11 cellular contexts compared by ENCODE assay signal in the genomic region with DNA sequence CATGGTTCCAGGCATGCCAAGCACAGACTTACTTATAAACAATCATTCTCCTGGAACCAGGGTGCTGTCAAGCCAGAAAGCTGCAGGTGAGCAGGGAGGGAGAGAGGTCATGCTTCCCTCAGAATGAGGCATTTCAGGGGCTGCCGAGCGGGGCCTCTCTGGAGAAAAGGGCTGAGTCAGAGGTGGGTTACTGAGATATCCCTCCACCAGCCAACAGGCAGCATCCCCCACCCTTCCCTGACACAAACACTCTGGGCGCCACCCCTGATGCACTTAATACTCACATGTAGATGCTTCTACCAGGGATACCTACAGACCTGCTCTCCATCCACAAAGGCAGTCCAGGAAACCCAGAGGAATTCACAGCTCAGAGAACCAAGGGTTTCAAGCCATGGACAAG. TPM values are rescaled to one million over a fixed set of nuclear protein-coding genes. Genes with fewer than 3 reads are reported as not detected.
DNase-seq lines count a peak whose midpoint lies in the region; ATAC-seq, FAIRE-seq and TF ChIP-seq lines count a peak whose summit lies in the region.
"Had no signal": no experiment of that assay in that cellular context is flagged by ENCODE, and none has a peak within 500 bp of the region (broad histone marks: within the 10 kb centered on the region; RNA-seq: fewer than 3 reads in every experiment).

No MANE protein-coding gene starts in this region.

- H3K27me3 Mint-ChIP-seq in IgD-negative memory B cell (no peaks in the 10 kb centered on the region), brain (no peaks in the 10 kb centered on the region)

- peak overlapping the region; percentile 3 for H3K9ac ChIP-seq in mucosa of stomach (ENCODE audit: low read length)

- H3K27me3 ChIP-seq in mucosa of stomach (ENCODE audit: control insufficient read depth, insufficient read depth, low read length): no peaks in the 10 kb centered on the region

- H3K36me3 ChIP-seq in mucosa of stomach (ENCODE audit: control insufficient read depth, insufficient read depth, low read length): no peaks in the 10 kb centered on the region

- 100% methylated on average over 2 of the region's 3 CpGs for WGBS in A549 (ENCODE audit: missing lambda C conversion rate)

- H3K9me3 ChIP-seq in A549 (no peaks in the 10 kb centered on the region), mucosa of stomach (ENCODE audit: control insufficient read depth, low read length) (no peaks in the 10 kb centered on the region)

- H3K27ac Mint-ChIP-seq in IgD-negative memory B cell (peak overlapping the region; percentile 53 to 94 (median 88)), brain (peak overlapping the region; percentile 14 to 99 (median 96))

- no peaks in the 10 kb centered on the region for H3K9me3 Mint-ChIP-seq in IgD-negative memory B cell
- no peaks in the 10 kb centered on the region for H3K9me3 Mint-ChIP-seq in brain

- DNase-seq in A549 (ENCODE audit: low read depth in 1 of 2, low spot score in 1 of 2) (no peak), NCI-H510A (lab: John Stamatoyannopoulos, UW) (no peak)
- no peak for DNase-seq in stimulated activated CD4-positive, alpha-beta T cell treated with anti-CD3 and anti-CD28 coated beads, Interleukin-4, amount 100 ng/mL, for 24 hours
- DNase-seq: DMS 273 treated with DMSO at 0.1 percent for 48 hours; NCI-H1092; stimulated activated CD4-positive, alpha-beta T cell treated with anti-CD3 and anti-CD28 coated beads, Interleukin-4, amount 100 ng/mL, for 1 hour had no signal

- ATAC-seq in A549 (no peak), GM19397 (IDR thresholded peaks at IDR 0.05; ENCODE audit: unreplicated experiment) (no peak), HG02870 (IDR thresholded peaks at IDR 0.05; ENCODE audit: unreplicated experiment) (no peak)

- H3K36me3 Mint-ChIP-seq in IgD-negative memory B cell: no peaks in the 10 kb centered on the region
- H3K36me3 Mint-ChIP-seq in brain: peaks cover 2% of the 10 kb centered on the region

- TF ChIP-seq RAD21 in A549 (conservative IDR thresholded peaks at IDR 0.05 in 1 of 2, IDR thresholded peaks at IDR 0.05 in 1 of 2): no peak

- TF ChIP-seq CTCF in A549 (IDR thresholded peaks at IDR 0.05) (no peak), brain (conservative IDR thresholded peaks at IDR 0.05) (no peak)

- TF ChIP-seq POLR2A in A549 (IDR thresholded peaks at IDR 0.05; ENCODE audit: low read length): no peak

- peak overlapping the region; percentile 82 to 97 for H3K27ac ChIP-seq in A549

- POLR2A ChIA-PET in A549 (lab: Yijun Ruan, JAX): interaction anchor here (0.8 kb wide), 1 partner anchor 25 kb away, joined by 7 read pairs; a partner anchor contains a TSS

- H3K4me1 ChIP-seq in A549 (peaks cover 55% of the 10 kb centered on the region), mucosa of stomach (ENCODE audit: control insufficient read depth, insufficient read depth, low read length) (peaks cover 31% of the 10 kb centered on the region)

- H3K4me3 ChIP-seq in A549: no peak overlapping the region
- H3K4me3 ChIP-seq in mucosa of stomach (ENCODE audit: low read length): no peak overlapping the region

- TF ChIP-seq EP300 in A549 (IDR thresholded peaks at IDR 0.05): no peak

- H3K4me2 ChIP-seq in A549: peak overlapping the region; percentile 76

- H3K4me3 Mint-ChIP-seq in IgD-negative memory B cell (peak overlapping the region in 2 of 4 donors; percentile 34 to 58), brain (peak overlapping the region in 1 of 5 experiments; percentile 61)

- peaks cover 31 to 59% (median 53%) of the 10 kb centered on the region in 3 donors for H3K4me1 Mint-ChIP-seq in IgD-negative memory B cell
- H3K4me1 Mint-ChIP-seq in brain: peaks cover 80% of the 10 kb centered on the region

- CTCF ChIA-PET in A549 (lab: Yijun Ruan, JAX): interaction anchor here (0.9 to 1.0 kb wide), 2 partner anchors 49 to 223 kb away, joined by 3 to 6 read pairs; a partner anchor contains a TSS

- FAIRE-seq in A549 (lab: Jason Lieb, UNC): no peak

TF ChIP-seq in A549, 52 proteins besides CTCF, POLR2A, EP300 and RAD21:
- TF ChIP-seq, protein P1, sequence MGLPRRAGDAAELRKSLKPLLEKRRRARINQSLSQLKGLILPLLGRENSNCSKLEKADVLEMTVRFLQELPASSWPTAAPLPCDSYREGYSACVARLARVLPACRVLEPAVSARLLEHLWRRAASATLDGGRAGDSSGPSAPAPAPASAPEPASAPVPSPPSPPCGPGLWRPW (IDR thresholded peaks at IDR 0.05): no peak
- no peak for TF ChIP-seq FOSB (CRISPR knock-in tag; IDR thresholded peaks at IDR 0.05)
- TF ChIP-seq, protein P2, sequence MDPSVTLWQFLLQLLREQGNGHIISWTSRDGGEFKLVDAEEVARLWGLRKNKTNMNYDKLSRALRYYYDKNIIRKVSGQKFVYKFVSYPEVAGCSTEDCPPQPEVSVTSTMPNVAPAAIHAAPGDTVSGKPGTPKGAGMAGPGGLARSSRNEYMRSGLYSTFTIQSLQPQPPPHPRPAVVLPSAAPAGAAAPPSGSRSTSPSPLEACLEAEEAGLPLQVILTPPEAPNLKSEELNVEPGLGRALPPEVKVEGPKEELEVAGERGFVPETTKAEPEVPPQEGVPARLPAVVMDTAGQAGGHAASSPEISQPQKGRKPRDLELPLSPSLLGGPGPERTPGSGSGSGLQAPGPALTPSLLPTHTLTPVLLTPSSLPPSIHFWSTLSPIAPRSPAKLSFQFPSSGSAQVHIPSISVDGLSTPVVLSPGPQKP (IDR thresholded peaks at IDR 0.05; ENCODE audit: low read depth, low read length): no peak
- TF ChIP-seq, protein P3, sequence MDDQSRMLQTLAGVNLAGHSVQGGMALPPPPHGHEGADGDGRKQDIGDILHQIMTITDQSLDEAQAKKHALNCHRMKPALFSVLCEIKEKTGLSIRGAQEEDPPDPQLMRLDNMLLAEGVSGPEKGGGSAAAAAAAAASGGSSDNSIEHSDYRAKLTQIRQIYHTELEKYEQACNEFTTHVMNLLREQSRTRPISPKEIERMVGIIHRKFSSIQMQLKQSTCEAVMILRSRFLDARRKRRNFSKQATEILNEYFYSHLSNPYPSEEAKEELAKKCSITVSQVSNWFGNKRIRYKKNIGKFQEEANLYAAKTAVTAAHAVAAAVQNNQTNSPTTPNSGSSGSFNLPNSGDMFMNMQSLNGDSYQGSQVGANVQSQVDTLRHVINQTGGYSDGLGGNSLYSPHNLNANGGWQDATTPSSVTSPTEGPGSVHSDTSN (IDR thresholded peaks at IDR 0.05): no peak
- TF ChIP-seq EHF (CRISPR knock-in tag; IDR thresholded peaks at IDR 0.05): no peak
- no peak for TF ChIP-seq MAZ (IDR thresholded peaks at IDR 0.05; ENCODE audit: borderline replicate concordance, low read depth, low read length)
- no peak for TF ChIP-seq GATA3 (IDR thresholded peaks at IDR 0.05; ENCODE audit: borderline replicate concordance)
- TF ChIP-seq, protein P4, sequence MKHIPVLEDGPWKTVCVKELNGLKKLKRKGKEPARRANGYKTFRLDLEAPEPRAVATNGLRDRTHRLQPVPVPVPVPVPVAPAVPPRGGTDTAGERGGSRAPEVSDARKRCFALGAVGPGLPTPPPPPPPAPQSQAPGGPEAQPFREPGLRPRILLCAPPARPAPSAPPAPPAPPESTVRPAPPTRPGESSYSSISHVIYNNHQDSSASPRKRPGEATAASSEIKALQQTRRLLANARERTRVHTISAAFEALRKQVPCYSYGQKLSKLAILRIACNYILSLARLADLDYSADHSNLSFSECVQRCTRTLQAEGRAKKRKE (CRISPR knock-in tag; IDR thresholded peaks at IDR 0.05; ENCODE audit: low read depth): no peak
- TF ChIP-seq NPAS2 (CRISPR knock-in tag; IDR thresholded peaks at IDR 0.05; ENCODE audit: borderline replicate concordance): no peak
- no peak for TF ChIP-seq ZC3H11A (IDR thresholded peaks at IDR 0.05)

RNA-seq across cellular contexts. Expression of a gene that starts 13.1 kb away (rescaled TPM):
- polyA plus RNA-seq in A549 (2011; rRNA removed): 8.9 and 10.5 TPM in 2 replicates
- 10.0 and 12.0 TPM in 2 replicates for polyA plus RNA-seq in A549 (2012; cell fraction: cytosol; rRNA removed)
- 22.8 and 25.9 TPM in 2 replicates for polyA plus RNA-seq in A549 (2012; cell fraction: nucleus; rRNA removed)
- 6.0 to 7.6 TPM (median 6.8 TPM) in 3 replicates for polyA plus RNA-seq in A549 (2017; fragmentation: RNase III; extraction: RNeasy Plus Mini Kit Qiagen cat#74134 plus additional on column Dnase treatment)
- 12.3 and 15.2 TPM in 2 replicates for polyA minus RNA-seq in A549 (2011; rRNA and poly(A)+ RNA removed)
- polyA plus RNA-seq in IgD-negative memory B cell: 88.5 TPM
- polyA plus RNA-seq in brain (ENCODE audit: insufficient read depth, low read depth, low replicate concordance): 30.6 TPM

RNA-seq across cellular contexts. Expression of a gene that starts 25.1 kb away (rescaled TPM):
- polyA plus RNA-seq in A549 (2011; rRNA removed) (44.3 and 54.9 TPM in 2 replicates), A549 (2017; fragmentation: RNase III; extraction: RNeasy Plus Mini Kit Qiagen cat#74134 plus additional on column Dnase treatment) (40.3 to 43.3 TPM (median 40.7 TPM) in 3 replicates), IgD-negative memory B cell (345 TPM), brain (ENCODE audit: insufficient read depth, low read depth, low replicate concordance) (53.0 TPM)
- polyA plus RNA-seq in A549 (2012; cell fraction: cytosol; rRNA removed): 107 and 112 TPM in 2 replicates
- polyA plus RNA-seq in A549 (2012; cell fraction: nucleus; rRNA removed): 43.2 and 51.7 TPM in 2 replicates
- 30.2 and 39.9 TPM in 2 replicates for polyA minus RNA-seq in A549 (2011; rRNA and poly(A)+ RNA removed)

RNA-seq across cellular contexts. Expression of a gene that starts 49.2 kb away (rescaled TPM):
- polyA plus RNA-seq in A549 (2011; rRNA removed) (2.0 and 2.9 TPM in 2 replicates), A549 (2017; fragmentation: RNase III; extraction: RNeasy Plus Mini Kit Qiagen cat#74134 plus additional on column Dnase treatment) (7.5 to 10.8 TPM (median 8.5 TPM) in 3 replicates), IgD-negative memory B cell (not detected), brain (ENCODE audit: insufficient read depth, low read depth, low replicate concordance) (5.2 TPM)
- 11.5 and 19.9 TPM in 2 replicates for polyA plus RNA-seq in A549 (2012; cell fraction: cytosol; rRNA removed)
- polyA plus RNA-seq in A549 (2012; cell fraction: nucleus; rRNA removed): 8.9 and 13.1 TPM in 2 replicates
- 0.58 and 1.2 TPM in 2 replicates for polyA minus RNA-seq in A549 (2011; rRNA and poly(A)+ RNA removed)
